8 cellular contexts compared by ENCODE assay signal in the genomic region with DNA sequence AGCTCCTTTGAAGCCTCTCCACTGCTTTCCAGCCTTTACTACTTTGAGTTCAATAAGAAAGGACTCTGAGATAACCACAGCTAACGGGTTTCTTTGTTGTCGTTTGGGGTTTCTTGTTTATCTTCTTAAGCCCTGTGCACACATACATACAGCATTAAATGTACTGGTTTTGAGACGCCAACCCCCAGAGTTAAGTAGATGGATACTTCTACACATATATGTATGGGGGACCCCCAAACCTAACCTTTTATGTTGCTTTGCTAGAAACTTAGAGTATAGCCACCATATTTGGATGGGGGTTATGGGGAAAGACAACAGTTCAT. TPM values are rescaled to one million over a fixed set of nuclear protein-coding genes. Genes with fewer than 3 reads are reported as not detected.
DNase-seq lines count a peak whose midpoint lies in the region; ATAC-seq and TF ChIP-seq lines count a peak whose summit lies in the region.

No MANE protein-coding gene starts in this region.

- peak overlapping the region; percentile 88 for H3K4me3 Mint-ChIP-seq in CD8-positive, alpha-beta T cell
- peak overlapping the region; percentile 88 to 91 for H3K4me3 Mint-ChIP-seq in effector memory CD8-positive, alpha-beta T cell

- H3K36me3 ChIP-seq in CD8-positive, alpha-beta T cell (ENCODE audit: insufficient read depth, low read length), result peaks cover 8% of the 10 kb centered on the region
- H3K36me3 ChIP-seq in OCI-LY1 (ENCODE audit: insufficient read depth, low read length) (peaks cover 17% of the 10 kb centered on the region; the same call in 1 of the 2 replicates), neuronal stem cell (replicated peaks in 1 of 2; ENCODE audit: control insufficient read depth in 2 of 2, insufficient read depth in 2 of 2, low read length in 2 of 2) (peaks cover 1 to 27% of the 10 kb centered on the region in 2 donors)

- POLR2A ChIA-PET in CD8-positive, alpha-beta T cell (lab: Charles Lee), result interaction anchor here (0.8 to 2.8 kb wide), 4 partner anchors 25 to 486 kb away, joined by 4 to 17 read pairs (median 4); partner anchors contain the start of genes AASDH, PAICS and PPAT

- no peak overlapping the region for H3K23ac ChIP-seq in neuronal stem cell (ENCODE audit: low read depth, low read length, poor library complexity)

- H3K4me1 ChIP-seq in CD8-positive, alpha-beta T cell (ENCODE audit: insufficient read depth, low read length), result peaks cover 21% of the 10 kb centered on the region
- H3K4me1 ChIP-seq in OCI-LY1 (ENCODE audit: insufficient read depth, low read length, severe bottlenecking) (peaks cover 30% of the 10 kb centered on the region), neuronal stem cell (ENCODE audit: control insufficient read depth in 2 of 2, insufficient read depth in 1 of 2, low read depth in 1 of 2, low read length in 2 of 2) (peaks cover 2 to 4% of the 10 kb centered on the region in 2 donors)

- H4K91ac ChIP-seq in neuronal stem cell (ENCODE audit: low read depth, low read length, poor library complexity), result no peak overlapping the region

- no peak overlapping the region for H2BK120ac ChIP-seq in neuronal stem cell (ENCODE audit: low read depth, low read length)

- peaks cover 30% of the 10 kb centered on the region for H3K36me3 Mint-ChIP-seq in CD8-positive, alpha-beta T cell
- peaks cover 27% of the 10 kb centered on the region for H3K36me3 Mint-ChIP-seq in effector memory CD8-positive, alpha-beta T cell (ENCODE audit: insufficient read depth)

- no peaks in the 10 kb centered on the region for H3F3A ChIP-seq in OCI-LY1 (ENCODE audit: insufficient read depth, low read length)

- no peaks in the 10 kb centered on the region for H3K9me3 Mint-ChIP-seq in CD8-positive, alpha-beta T cell
- H3K9me3 Mint-ChIP-seq in effector memory CD8-positive, alpha-beta T cell, result no peaks in the 10 kb centered on the region

- in situ Hi-C loops in GM13976 (cut with MboI; ENCODE audit: low sequenced_read_pairs, unreplicated experiment), result no loop called here

- H3K4ac ChIP-seq in neuronal stem cell (ENCODE audit: low read length), result no peak overlapping the region

- no peaks in the 10 kb centered on the region for H3K27me3 Mint-ChIP-seq in CD8-positive, alpha-beta T cell (ENCODE audit: low read depth)
- peaks cover 0 to 6% of the 10 kb centered on the region in 2 donors for H3K27me3 Mint-ChIP-seq in effector memory CD8-positive, alpha-beta T cell

- H2BK12ac ChIP-seq in neuronal stem cell (ENCODE audit: low read length), result no peak overlapping the region

- H4K8ac ChIP-seq in neuronal stem cell (ENCODE audit: low read depth, low read length), result no peak overlapping the region

- H3K18ac ChIP-seq in neuronal stem cell (ENCODE audit: low read length), result no peak overlapping the region

- no peak overlapping the region for H2AK5ac ChIP-seq in neuronal stem cell (ENCODE audit: low read depth, low read length)

- no peak for TF ChIP-seq CTCF in CD8-positive, alpha-beta T cell (IDR thresholded peaks at IDR 0.05)
- TF ChIP-seq CTCF in OCI-LY1 (IDR thresholded peaks at IDR 0.05; ENCODE audit: low read length) (no peak), GM13976 (IDR thresholded peaks at IDR 0.05; ENCODE audit: borderline replicate concordance, control extremely low read depth, extremely low read depth, insufficient read depth, missing control alignments) (no peak)

- H3K4me2 ChIP-seq in OCI-LY1 (ENCODE audit: low read length) (peak overlapping the region; percentile 73), neuronal stem cell (ENCODE audit: insufficient read depth, low read length, poor library complexity, severe bottlenecking) (peak overlapping the region; percentile 61)

- H3K27me3 ChIP-seq in CD8-positive, alpha-beta T cell (ENCODE audit: insufficient read depth, low read length), result no peaks in the 10 kb centered on the region
- H3K27me3 ChIP-seq in OCI-LY1 (ENCODE audit: insufficient read depth, low read length) (no peaks in the 10 kb centered on the region), neuronal stem cell (ENCODE audit: control insufficient read depth in 3 of 3, insufficient read depth in 3 of 3, low read depth in 1 of 3, low read length in 3 of 3) (no peaks in the 10 kb centered on the region)

- WGBS in neuronal stem cell (ENCODE audit: extremely low coverage in 2 of 2, insufficient read length in 2 of 2, insufficient replicate concordance in 1 of 2), 2 donors, result no CpG with 5 or more reads among the region's 3 CpGs

- H3K79me1 ChIP-seq in neuronal stem cell (ENCODE audit: low read depth, low read length), result no peaks in the 10 kb centered on the region

- DNase-seq in CD8-positive, alpha-beta T cell, result no peak
- no peak for DNase-seq in effector memory CD8-positive, alpha-beta T cell
- DNase-seq in neuronal stem cell (ENCODE audit: low spot score), result no peak
- DNase-seq in ureter (ENCODE audit: low spot score), result no peak
- no peak for DNase-seq in GM13976 (ENCODE audit: low spot score)
- no peak for DNase-seq in NCI-H345 treated with DMSO at 0.1 percent for 48 hours (lab: John Stamatoyannopoulos, UW; ENCODE audit: unreplicated experiment)

- H4K20me1 ChIP-seq in OCI-LY1 (ENCODE audit: insufficient read depth, low read length), result no peaks in the 10 kb centered on the region

- peaks cover 12% of the 10 kb centered on the region for H3K79me2 ChIP-seq in OCI-LY1 (ENCODE audit: insufficient read depth, low read length)

- H3K14ac ChIP-seq in neuronal stem cell (ENCODE audit: low read length), result no peak overlapping the region

- H2BK15ac ChIP-seq in neuronal stem cell (ENCODE audit: low read length), result no peak overlapping the region

- H3K4me3 ChIP-seq in CD8-positive, alpha-beta T cell (ENCODE audit: low read depth, low read length), result peak overlapping the region; percentile 86
- H3K4me3 ChIP-seq in OCI-LY1 (ENCODE audit: low read depth, low read length, poor library complexity, severe bottlenecking) (peak overlapping the region; percentile 73), neuronal stem cell (ENCODE audit: low read length in 2 of 2) (peak overlapping the region; percentile 66 to 92)

- intact Hi-C loops in CD8-positive, alpha-beta T cell (cut with DNase I, micrococcal nuclease), result loop anchor here (2.0 to 10.0 kb wide), 16 partner anchors 42 to 1885 kb away; partner anchors contain the start of genes CHIC2 (in 2 of the 2), AASDH (in 1 of the 2), CLOCK (in 1 of the 2) and EXOC1 (in 1 of the 2)

- H2BK5ac ChIP-seq in neuronal stem cell (ENCODE audit: low read length), result peak overlapping the region; percentile 96

- peak overlapping the region; percentile 92 for H3K27ac Mint-ChIP-seq in CD8-positive, alpha-beta T cell
- peak overlapping the region; percentile 93 for H3K27ac Mint-ChIP-seq in effector memory CD8-positive, alpha-beta T cell

- peaks cover 46% of the 10 kb centered on the region for H3K4me1 Mint-ChIP-seq in CD8-positive, alpha-beta T cell (ENCODE audit: low read depth)
- H3K4me1 Mint-ChIP-seq in effector memory CD8-positive, alpha-beta T cell (ENCODE audit: low read depth in 2 of 2), result peaks cover 22 to 28% of the 10 kb centered on the region in 2 donors

- peak overlapping the region; percentile 74 for H3K9ac ChIP-seq in OCI-LY1 (ENCODE audit: low read length)
- H3K9ac ChIP-seq in neuronal stem cell (ENCODE audit: low read depth, low read length, poor library complexity), result peak overlapping the region; percentile 89

- H3K9me3 ChIP-seq in CD8-positive, alpha-beta T cell (ENCODE audit: low read length), result no peaks in the 10 kb centered on the region
- no peaks in the 10 kb centered on the region for H3K9me3 ChIP-seq in OCI-LY1 (ENCODE audit: low read length)
- peaks cover 0 to 11% of the 10 kb centered on the region in 2 donors for H3K9me3 ChIP-seq in neuronal stem cell (replicated peaks in 1 of 2; ENCODE audit: control insufficient read depth in 2 of 2, insufficient read depth in 1 of 2, low read depth in 1 of 2, low read length in 2 of 2)

- H3K9me2 ChIP-seq in OCI-LY1 (ENCODE audit: low read depth, low read length), result no peaks in the 10 kb centered on the region

- no peak for ATAC-seq in CD8-positive, alpha-beta T cell
- no peak for ATAC-seq in effector memory CD8-positive, alpha-beta T cell (replicated peaks)
- no peak for ATAC-seq in GM21619 (IDR thresholded peaks at IDR 0.05; ENCODE audit: unreplicated experiment)

- peak overlapping the region; percentile 72 for H3K27ac ChIP-seq in CD8-positive, alpha-beta T cell (ENCODE audit: low read depth, low read length)
- peak overlapping the region; percentile 77 for H3K27ac ChIP-seq in OCI-LY1 (ENCODE audit: low read depth, low read length, poor library complexity, severe bottlenecking)
- H3K27ac ChIP-seq in neuronal stem cell (replicated peaks; ENCODE audit: low read length), result peak overlapping the region; percentile 94

- CTCF ChIA-PET in CD8-positive, alpha-beta T cell (lab: Charles Lee), result interaction anchor here (0.8 to 2.1 kb wide), 13 partner anchors 9 to 438 kb away, joined by 3 to 9 read pairs (median 6); partner anchors contain the start of gene AASDH

- H2AFZ ChIP-seq in OCI-LY1 (ENCODE audit: low read length), result peak overlapping the region; percentile 60; the same call in 1 of the 2 replicates
- peak overlapping the region; percentile 97 for H2AFZ ChIP-seq in neuronal stem cell (ENCODE audit: low read length)

RNA-seq across cellular contexts. Expression of gene CEP135, which starts 0.7 kb away (rescaled TPM):
- 10 to 100 TPM; 16.6 to 17.1 TPM for total RNA-seq in CD8-positive, alpha-beta T cell
- polyA plus RNA-seq in neuronal stem cell (2013, experiment 1 of 2), result 10.4 TPM
- 10.8 TPM for polyA plus RNA-seq in neuronal stem cell (2013, experiment 2 of 2)
- 10.3 TPM for total RNA-seq in ureter
